21 cellular contexts compared by ENCODE assay signal in genomic region chr12:60279224-60279623, GRCh38.
A peak's percentile ranks its signal among the peaks of the same experiment; 100 is the strongest.
DNase-seq lines count a peak whose midpoint lies in the region; ATAC-seq, FAIRE-seq and TF ChIP-seq lines count a peak whose summit lies in the region.
"Had no signal": no experiment of that assay in that cellular context is flagged by ENCODE, and none has a peak within 500 bp of the region (broad histone marks: within the 10 kb centered on the region; RNA-seq: fewer than 3 reads in every experiment).

No MANE protein-coding gene starts in this region.

- no peak overlapping the region for H3T11ph ChIP-seq in H9 (ENCODE audit: low read length)

- no peak overlapping the region for H3K14ac ChIP-seq in H9 (ENCODE audit: insufficient read depth, low read length)

- CTCF ChIA-PET in AG04450 (lab: Charles Lee): interaction anchor here (1.0 kb wide), 1 partner anchor 32 kb away, joined by 3 read pairs; no protein-coding TSS in a partner anchor

- H3K18ac ChIP-seq in H9 (ENCODE audit: insufficient read length, low read depth, low read length): no peak overlapping the region

- H3K23me2 ChIP-seq in H9 (ENCODE audit: insufficient read length, low read depth, low read length, poor library complexity, severe bottlenecking): no peaks in the 10 kb centered on the region

- H3K9me3 ChIP-seq in AG04450 (ENCODE audit: control insufficient read depth, insufficient read depth, low read length) (peaks cover 10% of the 10 kb centered on the region; the same call in 1 of the 2 replicates), pancreas (no peaks in the 10 kb centered on the region), H9 (ENCODE audit: control insufficient read depth, low read depth, low read length) (no peaks in the 10 kb centered on the region)
- H3K9me3 ChIP-seq: HAP-1 had no signal

- no peak overlapping the region for H3K56ac ChIP-seq in H9 (ENCODE audit: insufficient read length, low read depth, low read length)

- no peak overlapping the region for H3K9ac ChIP-seq in H9 (ENCODE audit: extremely low read depth, insufficient read length, low read length)

- H3K27me3 ChIP-seq in AG04450 (ENCODE audit: control insufficient read depth, insufficient read depth, low read length): no peaks in the 10 kb centered on the region
- H3K27me3 ChIP-seq in pancreas: no peaks in the 10 kb centered on the region
- H3K27me3 ChIP-seq in H9 (ENCODE audit: insufficient read depth, low read length): no peaks in the 10 kb centered on the region

- no peaks in the 10 kb centered on the region for H3K4me1 ChIP-seq in pancreas
- H3K4me1 ChIP-seq in H9 (ENCODE audit: insufficient read depth, low read length): no peaks in the 10 kb centered on the region
- H3K4me1 ChIP-seq: HAP-1 had no signal

- ATAC-seq in pancreas: no peak
- ATAC-seq in GM18867 (IDR thresholded peaks at IDR 0.05; ENCODE audit: unreplicated experiment): no peak
- ATAC-seq: activated T-cell treated with anti-CD3 and anti-CD28 coated beads, Interleukin-2, amount 50 U/mL, for 4 hours; stimulated activated naive B cell treated with anti-CD40 and anti-IgM and Interleukin-4, amounts not matched to agents 10 μg/mL and 1 μg/mL and 100 μg/mL, for 72 hours had no signal

- no peak overlapping the region for H3K23ac ChIP-seq in H9 (ENCODE audit: insufficient read length, low read depth, low read length)

- H4K91ac ChIP-seq in H9 (ENCODE audit: insufficient read length, low read depth, low read length): no peak overlapping the region

- no peak overlapping the region for H2AFZ ChIP-seq in H9 (ENCODE audit: low read length)

- H3K27me3 Mint-ChIP-seq in H9 (ENCODE audit: low read depth): no peaks in the 10 kb centered on the region
- H3K27me3 Mint-ChIP-seq: activated naive CD4-positive, alpha-beta T cell treated with anti-CD3 and anti-CD28 coated beads, Interleukin-2, amount 50 U/mL, for 24 hours; CD4-positive, alpha-beta T cell; stimulated activated naive B cell treated with anti-CD40 and anti-IgM and Interleukin-4, amounts not matched to agents 10 μg/mL and 1 μg/mL and 100 μg/mL, for 72 hours had no signal

- no peaks in the 10 kb centered on the region for H3K79me1 ChIP-seq in H9 (ENCODE audit: insufficient read depth, low read depth, low read length, poor library complexity, severe bottlenecking)

- H2BK15ac ChIP-seq in H9 (ENCODE audit: low read depth, low read length): no peak overlapping the region

- H3K4me3 ChIP-seq in AG04450 (ENCODE audit: low read depth, low read length) (no peak overlapping the region), fibroblast of villous mesenchyme (ENCODE audit: low read depth, low read length) (no peak overlapping the region), pancreas (no peak overlapping the region)
- H3K4me3 ChIP-seq: HAP-1 had no signal

- H4K8ac ChIP-seq in H9 (replicated peaks; ENCODE audit: insufficient read length, low read depth, low read length): no peak overlapping the region

- intact Hi-C loops in pancreas (cut with DNase I): no loop called here

- H2BK12ac ChIP-seq in H9 (ENCODE audit: insufficient read length, low read depth, low read length): no peak overlapping the region

- DNase-seq in AG04450 (ENCODE audit: low read depth, low spot score) (peak; percentile 44), H4 (ENCODE audit: low spot score) (peak; percentile 16), amniotic stem cell (lab: John Stamatoyannopoulos, UW) (peak; percentile 47), fibroblast of villous mesenchyme (ENCODE audit: low read depth) (peak; percentile 48), pancreas (no peak), DMS79 (lab: John Stamatoyannopoulos, UW) (no peak), H9 (no peak)
- DNase-seq: activated T-cell treated with anti-CD3 and anti-CD28 coated beads, Interleukin-2, amount 50 U/mL, for 4 hours; CD4-positive, alpha-beta T cell; NCI-H1105; NK-92 treated with Interleukin-12 subunit alpha and Interleukin-12 subunit beta, amount 100 ng/mL, for 24 hours; stimulated activated CD4-positive, alpha-beta T cell treated with anti-CD3 and anti-CD28 coated beads, Interleukin-1b, Interleukin-23, amount 100 ng/mL, for 48 hours; stimulated activated naive B cell treated with anti-CD40 and anti-IgM and Interleukin-4, amounts not matched to agents 10 μg/mL and 1 μg/mL and 100 μg/mL, for 72 hours; T1000 had no signal

- H3K4me2 ChIP-seq in H9 (ENCODE audit: insufficient read depth, insufficient read length, low read length): no peak overlapping the region

- H3K4ac ChIP-seq in H9 (ENCODE audit: low read depth, low read length): no peak overlapping the region

- 81 to 91% methylated on average over 1 of the region's 1 CpG for WGBS in pancreas, 2 donors
- WGBS in H9 (ENCODE audit: extremely low coverage, insufficient read length, low lambda C conversion rate): no CpG with 5 or more reads among the region's 1 CpG

- POLR2A ChIA-PET in AG04450 (lab: Yijun Ruan, JAX): interaction anchor here (0.7 kb wide), 1 partner anchor 56 kb away, joined by 3 read pairs; no protein-coding TSS in a partner anchor

- no peaks in the 10 kb centered on the region for H3K79me2 ChIP-seq in H9 (ENCODE audit: insufficient read depth, low read length)

- peaks cover 8 to 9% of the 10 kb centered on the region in 2 experiments for H3K9me3 Mint-ChIP-seq in H9
- H3K9me3 Mint-ChIP-seq: activated naive CD4-positive, alpha-beta T cell treated with anti-CD3 and anti-CD28 coated beads, Interleukin-2, amount 50 U/mL, for 24 hours; activated T-cell treated with anti-CD3 and anti-CD28 coated beads, Interleukin-2, amount 50 U/mL, for 4 hours; mesothelial cell of epicardium; stimulated activated naive B cell treated with anti-CD40 and anti-IgM and Interleukin-4, amounts not matched to agents 10 μg/mL and 1 μg/mL and 100 μg/mL, for 72 hours had no signal

- no peak for FAIRE-seq in pancreas (lab: Jason Lieb, UNC)
- FAIRE-seq: endometrium, HTR-8/SVneo had no signal

- H4K20me1 ChIP-seq in H9 (ENCODE audit: control insufficient read depth, insufficient read depth, insufficient read length): no peaks in the 10 kb centered on the region

- H3K27ac ChIP-seq in AG04450 (ENCODE audit: low read depth, low read length) (peak overlapping the region; percentile 25), pancreas (no peak overlapping the region), H9 (ENCODE audit: insufficient read length, low read depth, low read length) (no peak overlapping the region)

- H2BK120ac ChIP-seq in H9 (ENCODE audit: low read depth, low read length, poor library complexity, severe bottlenecking): no peak overlapping the region

- H3K36me3 Mint-ChIP-seq in H9 (ENCODE audit: insufficient read depth in 1 of 3, low read depth in 3 of 3): peaks cover 0 to 6% (median 2%) of the 10 kb centered on the region in 3 experiments; a peak in 3 of 7 replicates
- H3K36me3 Mint-ChIP-seq: activated naive CD4-positive, alpha-beta T cell treated with anti-CD3 and anti-CD28 coated beads, Interleukin-2, amount 50 U/mL, for 24 hours; mesothelial cell of epicardium; stimulated activated naive B cell treated with anti-CD40 and anti-IgM and Interleukin-4, amounts not matched to agents 10 μg/mL and 1 μg/mL and 100 μg/mL, for 72 hours had no signal

- H2BK5ac ChIP-seq in H9 (ENCODE audit: insufficient read length, low read length): no peak overlapping the region

- H4K5ac ChIP-seq in H9 (ENCODE audit: insufficient read length, low read depth, low read length): no peak overlapping the region

- no peak overlapping the region for H3K27ac Mint-ChIP-seq in H9
- H3K27ac Mint-ChIP-seq: activated naive CD4-positive, alpha-beta T cell treated with anti-CD3 and anti-CD28 coated beads, Interleukin-2, amount 50 U/mL, for 24 hours; CD4-positive, alpha-beta T cell; mesothelial cell of epicardium; nephron; stimulated activated naive B cell treated with anti-CD40 and anti-IgM and Interleukin-4, amounts not matched to agents 10 μg/mL and 1 μg/mL and 100 μg/mL, for 72 hours had no signal

- no peak overlapping the region for H2BK20ac ChIP-seq in H9 (ENCODE audit: low read depth, low read length, poor library complexity, severe bottlenecking)

- no peak overlapping the region for H3K4me3 Mint-ChIP-seq in H9
- H3K4me3 Mint-ChIP-seq: activated naive CD4-positive, alpha-beta T cell treated with anti-CD3 and anti-CD28 coated beads, Interleukin-2, amount 50 U/mL, for 24 hours; activated T-cell treated with anti-CD3 and anti-CD28 coated beads, Interleukin-2, amount 50 U/mL, for 4 hours; CD4-positive, alpha-beta T cell; mesothelial cell of epicardium; nephron; stimulated activated naive B cell treated with anti-CD40 and anti-IgM and Interleukin-4, amounts not matched to agents 10 μg/mL and 1 μg/mL and 100 μg/mL, for 72 hours had no signal

- TF ChIP-seq CTCF in AG04450 (IDR thresholded peaks at IDR 0.05; ENCODE audit: low read depth, low read length) (no peak), fibroblast of villous mesenchyme (IDR thresholded peaks at IDR 0.05; ENCODE audit: insufficient read depth, low read depth, low read length) (no peak), pancreas (IDR thresholded peaks at IDR 0.05) (no peak), H9 (conservative IDR thresholded peaks at IDR 0.05) (no peak)

- H3K4me1 Mint-ChIP-seq in H9: no peaks in the 10 kb centered on the region; a peak in 1 of 4 replicates
- H3K4me1 Mint-ChIP-seq: activated naive CD4-positive, alpha-beta T cell treated with anti-CD3 and anti-CD28 coated beads, Interleukin-2, amount 50 U/mL, for 24 hours; mesothelial cell of epicardium; nephron; stimulated activated naive B cell treated with anti-CD40 and anti-IgM and Interleukin-4, amounts not matched to agents 10 μg/mL and 1 μg/mL and 100 μg/mL, for 72 hours had no signal

- H3K36me3 ChIP-seq in pancreas: no peaks in the 10 kb centered on the region
- H3K36me3 ChIP-seq: HAP-1 had no signal

- no peak overlapping the region for H2AK5ac ChIP-seq in H9 (ENCODE audit: insufficient read length, low read length)

Comparison
In these comparisons a context has a peak if more than half of its experiments do, and no peak if none do; other contexts are left out.
1. DNase-seq: peak in AG04450 (single experiment), H4 (single experiment), amniotic stem cell (single experiment) and fibroblast of villous mesenchyme (single experiment); none in pancreas (0 of 6), DMS79 (single experiment) and H9 (single experiment).